15 cellular contexts compared by ENCODE assay signal in genomic region chr10:50210876-50211275, GRCh38. TPM values are rescaled to one million over a fixed set of nuclear protein-coding genes. Genes with fewer than 3 reads are reported as not detected.
DNase-seq lines count a peak whose midpoint lies in the region; ATAC-seq and TF ChIP-seq lines count a peak whose summit lies in the region.
"Had no signal": no experiment of that assay in that cellular context is flagged by ENCODE, and none has a peak within 500 bp of the region (broad histone marks: within the 10 kb centered on the region; RNA-seq: fewer than 3 reads in every experiment).

No MANE protein-coding gene starts in this region.

- no peak overlapping the region for H3K27ac Mint-ChIP-seq in activated T-helper 17 cell treated with anti-CD3 and anti-CD28 coated beads, Interleukin-2, amount 50 U/mL, for 72 hours
- no peak overlapping the region for H3K27ac Mint-ChIP-seq in mesothelial cell of epicardium
- no peak overlapping the region for H3K27ac Mint-ChIP-seq in activated T-helper 1 cell treated with anti-CD3 and anti-CD28 coated beads, Interleukin-12 subunit alpha, Interleukin-12 subunit beta, Interleukin-2, Interleukin-4 antibody, amounts not matched to agents 30 ng/mL and 10 ng/mL and 1 ng/mL, durations not matched to agents 14 hours and 24 hours and 36 hours
- H3K27ac Mint-ChIP-seq: HFFc6 had no signal

- no peak for DNase-seq in mesothelial cell of epicardium (ENCODE audit: low spot score in 2 of 2, unreplicated experiment in 2 of 2)
- DNase-seq in activated CD4-positive, alpha-beta T cell treated with anti-CD3 and anti-CD28 coated beads for 48 hours = no peak
- no peak for DNase-seq in activated T-helper 1 cell treated with anti-CD3 and anti-CD28 coated beads, Interleukin-12 subunit alpha, Interleukin-12 subunit beta, Interleukin-2, Interleukin-4 antibody, amounts not matched to agents 30 ng/mL and 10 ng/mL and 1 ng/mL, durations not matched to agents 14 hours and 24 hours and 36 hours (ENCODE audit: low spot score)
- DNase-seq in GM10266 (ENCODE audit: extremely low spot score) = no peak
- DNase-seq: C1 segment of cervical spinal cord, GOT3, HFFc6, NCI-H1105, NCI-H1694 treated with DMSO at 0.1 percent for 48 hours, NCI-H446, NCI-H748 treated with DMSO at 0.1 percent for 48 hours had no signal

- H3K4me3 Mint-ChIP-seq in activated T-helper 17 cell treated with anti-CD3 and anti-CD28 coated beads, Interleukin-2, amount 50 U/mL, for 72 hours = no peak overlapping the region
- no peak overlapping the region for H3K4me3 Mint-ChIP-seq in mesothelial cell of epicardium
- no peak overlapping the region for H3K4me3 Mint-ChIP-seq in activated T-helper 1 cell treated with anti-CD3 and anti-CD28 coated beads, Interleukin-12 subunit alpha, Interleukin-12 subunit beta, Interleukin-2, Interleukin-4 antibody, amounts not matched to agents 30 ng/mL and 10 ng/mL and 1 ng/mL, durations not matched to agents 14 hours and 24 hours and 36 hours
- H3K4me3 Mint-ChIP-seq: HFFc6 had no signal

- intact Hi-C loops in activated T-helper 1 cell treated with anti-CD3 and anti-CD28 coated beads, Interleukin-12 subunit alpha, Interleukin-12 subunit beta, Interleukin-2, Interleukin-4 antibody, amounts not matched to agents 30 ng/mL and 10 ng/mL and 1 ng/mL, durations not matched to agents 14 hours and 24 hours and 36 hours (cut with micrococcal nuclease) = no loop called here

- TF ChIP-seq CTCF in mesothelial cell of epicardium (IDR thresholded peaks at IDR 0.05; ENCODE audit: unreplicated experiment) (no peak), GM10266 (IDR thresholded peaks at IDR 0.05; ENCODE audit: control insufficient read depth, insufficient read depth, low read depth, missing control alignments) (no peak)

- H3K27me3 Mint-ChIP-seq in activated T-helper 17 cell treated with anti-CD3 and anti-CD28 coated beads, Interleukin-2, amount 50 U/mL, for 72 hours = peaks cover 18% of the 10 kb centered on the region
- peaks cover 44% of the 10 kb centered on the region for H3K27me3 Mint-ChIP-seq in mesothelial cell of epicardium (ENCODE audit: low read depth)
- peaks cover 17% of the 10 kb centered on the region for H3K27me3 Mint-ChIP-seq in activated T-helper 1 cell treated with anti-CD3 and anti-CD28 coated beads, Interleukin-12 subunit alpha, Interleukin-12 subunit beta, Interleukin-2, Interleukin-4 antibody, amounts not matched to agents 30 ng/mL and 10 ng/mL and 1 ng/mL, durations not matched to agents 14 hours and 24 hours and 36 hours (ENCODE audit: insufficient read depth)

- ATAC-seq in GM18498 (IDR thresholded peaks at IDR 0.05; ENCODE audit: unreplicated experiment) = peak; percentile 66
- ATAC-seq in GM18907 (IDR thresholded peaks at IDR 0.05; ENCODE audit: unreplicated experiment) = peak; percentile 60
- ATAC-seq in HG02885 (IDR thresholded peaks at IDR 0.05; ENCODE audit: poor library complexity, unreplicated experiment) = peak; percentile 64
- peak; percentile 32 for ATAC-seq in activated T-helper 17 cell treated with anti-CD3 and anti-CD28 coated beads, Interleukin-2, amount 50 U/mL, for 72 hours (replicated peaks)

- no peaks in the 10 kb centered on the region for H3K36me3 Mint-ChIP-seq in activated T-helper 17 cell treated with anti-CD3 and anti-CD28 coated beads, Interleukin-2, amount 50 U/mL, for 72 hours (ENCODE audit: low read depth)
- H3K36me3 Mint-ChIP-seq in mesothelial cell of epicardium = no peaks in the 10 kb centered on the region
- no peaks in the 10 kb centered on the region for H3K36me3 Mint-ChIP-seq in activated T-helper 1 cell treated with anti-CD3 and anti-CD28 coated beads, Interleukin-12 subunit alpha, Interleukin-12 subunit beta, Interleukin-2, Interleukin-4 antibody, amounts not matched to agents 30 ng/mL and 10 ng/mL and 1 ng/mL, durations not matched to agents 14 hours and 24 hours and 36 hours (ENCODE audit: low read depth)

- H3K4me1 Mint-ChIP-seq in activated T-helper 17 cell treated with anti-CD3 and anti-CD28 coated beads, Interleukin-2, amount 50 U/mL, for 72 hours = no peaks in the 10 kb centered on the region
- no peaks in the 10 kb centered on the region for H3K4me1 Mint-ChIP-seq in mesothelial cell of epicardium
- H3K4me1 Mint-ChIP-seq in activated T-helper 1 cell treated with anti-CD3 and anti-CD28 coated beads, Interleukin-12 subunit alpha, Interleukin-12 subunit beta, Interleukin-2, Interleukin-4 antibody, amounts not matched to agents 30 ng/mL and 10 ng/mL and 1 ng/mL, durations not matched to agents 14 hours and 24 hours and 36 hours (ENCODE audit: low read depth) = no peaks in the 10 kb centered on the region

- no peaks in the 10 kb centered on the region for H3K9me3 Mint-ChIP-seq in activated T-helper 17 cell treated with anti-CD3 and anti-CD28 coated beads, Interleukin-2, amount 50 U/mL, for 72 hours
- H3K9me3 Mint-ChIP-seq in mesothelial cell of epicardium = peaks cover 4% of the 10 kb centered on the region
- no peaks in the 10 kb centered on the region for H3K9me3 Mint-ChIP-seq in activated T-helper 1 cell treated with anti-CD3 and anti-CD28 coated beads, Interleukin-12 subunit alpha, Interleukin-12 subunit beta, Interleukin-2, Interleukin-4 antibody, amounts not matched to agents 30 ng/mL and 10 ng/mL and 1 ng/mL, durations not matched to agents 14 hours and 24 hours and 36 hours
- H3K9me3 Mint-ChIP-seq: HFFc6 had no signal

RNA-seq across cellular contexts. Expression of gene ASAH2, which starts 40.4 kb away (rescaled TPM):
- 1 to 10 TPM; 2.9 to 3.1 TPM for total RNA-seq in activated T-helper 17 cell treated with anti-CD3 and anti-CD28 coated beads, Interleukin-2, amount 50 U/mL, for 72 hours
- total RNA-seq in mesothelial cell of epicardium = 7.1 to 8.3 TPM (median 8.1 TPM) in 3 replicates
- 2.2 and 5.4 TPM in 2 replicates for total RNA-seq in activated T-helper 1 cell treated with anti-CD3 and anti-CD28 coated beads, Interleukin-12 subunit alpha, Interleukin-12 subunit beta, Interleukin-2, Interleukin-4 antibody, amounts not matched to agents 30 ng/mL and 10 ng/mL and 1 ng/mL, durations not matched to agents 14 hours and 24 hours and 36 hours
